20 cellular contexts compared by ENCODE assay signal in the genomic region with DNA sequence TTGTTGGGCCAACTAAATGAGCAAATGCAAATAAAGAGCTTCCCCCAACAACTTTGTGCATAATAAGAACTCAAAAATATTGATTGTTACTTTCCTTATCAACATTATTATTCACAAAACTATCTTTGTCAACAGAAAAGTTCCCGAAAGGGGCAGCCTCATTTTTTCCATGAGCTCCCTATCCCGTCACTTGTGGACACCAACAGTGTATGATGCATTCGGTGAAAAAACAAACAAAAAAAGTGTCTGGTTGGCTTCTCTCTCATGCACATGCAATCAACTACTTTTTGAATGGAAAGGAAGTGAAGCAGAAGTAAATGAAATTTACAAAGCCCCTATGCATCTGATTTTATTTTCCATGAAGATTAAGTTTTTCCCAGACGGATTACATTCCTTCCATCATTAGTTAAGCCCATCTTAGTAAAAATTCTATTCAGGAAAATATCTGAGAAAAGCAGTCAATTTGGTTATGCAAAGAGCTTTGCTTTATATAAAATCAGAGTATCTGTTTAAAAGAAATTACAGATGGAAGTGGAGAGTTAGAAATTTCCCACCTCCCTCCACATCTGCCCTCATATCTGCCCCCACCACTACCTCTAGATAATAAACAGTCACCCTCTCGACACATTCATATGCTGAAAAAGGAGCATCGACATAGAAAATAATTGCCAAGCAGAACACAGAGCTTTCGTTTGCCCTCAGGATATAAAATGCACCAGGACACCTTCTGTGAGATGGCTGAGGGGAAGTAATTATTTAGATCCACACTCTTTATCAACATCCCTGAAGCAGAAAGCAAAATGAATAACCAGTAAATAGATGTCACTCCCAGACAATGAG.
DNase-seq lines count a peak whose midpoint lies in the region; ATAC-seq and TF ChIP-seq lines count a peak whose summit lies in the region.
"Had no signal": no experiment of that assay in that cellular context is flagged by ENCODE, and none has a peak within 500 bp of the region (broad histone marks: within the 10 kb centered on the region; RNA-seq: fewer than 3 reads in every experiment).

No MANE protein-coding gene starts in this region.

- no peak for TF ChIP-seq CTCF in VCaP (conservative IDR thresholded peaks at IDR 0.05)
- no peak for TF ChIP-seq CTCF in retinal pigment epithelial cell (conservative IDR thresholded peaks at IDR 0.05; ENCODE audit: low read depth, low read length)
- TF ChIP-seq CTCF in gastrocnemius medialis (IDR thresholded peaks at IDR 0.05 in 4 of 5, conservative IDR thresholded peaks at IDR 0.05 in 1 of 5) = no peak
- no peak for TF ChIP-seq CTCF in activated CD8-positive, alpha-beta T cell treated with anti-CD3 and anti-CD28 coated beads for 36 hours (IDR thresholded peaks at IDR 0.05)

- H3K36me3 ChIP-seq in gastrocnemius medialis = no peaks in the 10 kb centered on the region

- H3K4me3 Mint-ChIP-seq in activated T-cell treated with anti-CD3 and anti-CD28 coated beads, Interleukin-2, amount 50 U/mL, for 4 hours = no peak overlapping the region
- no peak overlapping the region for H3K4me3 Mint-ChIP-seq in activated CD8-positive, alpha-beta T cell treated with anti-CD3 and anti-CD28 coated beads for 36 hours
- H3K4me3 Mint-ChIP-seq: CD4-positive, alpha-beta memory T cell had no signal

- intact Hi-C loops in gastrocnemius medialis (cut with DNase I; ENCODE audit: low total_unique reads) = no loop called here
- intact Hi-C loops in activated CD8-positive, alpha-beta T cell treated with anti-CD3 and anti-CD28 coated beads for 36 hours (cut with micrococcal nuclease) = no loop called here

- in situ Hi-C loops in gastrocnemius medialis (cut with MboI; ENCODE audit: low sequenced_read_pairs in 4 of 4) = no loop called here

- H3K36me3 Mint-ChIP-seq in activated T-cell treated with anti-CD3 and anti-CD28 coated beads, Interleukin-2, amount 50 U/mL, for 4 hours (ENCODE audit: insufficient read depth) = no peaks in the 10 kb centered on the region
- no peaks in the 10 kb centered on the region for H3K36me3 Mint-ChIP-seq in activated CD8-positive, alpha-beta T cell treated with anti-CD3 and anti-CD28 coated beads for 36 hours (ENCODE audit: low read depth)
- H3K36me3 Mint-ChIP-seq: CD4-positive, alpha-beta memory T cell had no signal

- H3K27me3 Mint-ChIP-seq in activated T-cell treated with anti-CD3 and anti-CD28 coated beads, Interleukin-2, amount 50 U/mL, for 4 hours (ENCODE audit: low read depth) = no peaks in the 10 kb centered on the region
- no peaks in the 10 kb centered on the region for H3K27me3 Mint-ChIP-seq in activated CD8-positive, alpha-beta T cell treated with anti-CD3 and anti-CD28 coated beads for 36 hours
- H3K27me3 Mint-ChIP-seq: CD4-positive, alpha-beta memory T cell had no signal

- TF ChIP-seq POLR2A in gastrocnemius medialis (IDR thresholded peaks at IDR 0.05) = no peak

- H3K9me3 ChIP-seq in gastrocnemius medialis = no peaks in the 10 kb centered on the region

- H3K4me3 ChIP-seq in retinal pigment epithelial cell (ENCODE audit: low read length) = no peak overlapping the region
- H3K4me3 ChIP-seq in gastrocnemius medialis = no peak overlapping the region

- H3K27me3 ChIP-seq in gastrocnemius medialis = no peaks in the 10 kb centered on the region

- POLR2A ChIA-PET in activated CD8-positive, alpha-beta T cell treated with anti-CD3 and anti-CD28 coated beads for 36 hours (lab: Charles Lee) = no interaction called here

- H3K27ac Mint-ChIP-seq in activated CD8-positive, alpha-beta T cell treated with anti-CD3 and anti-CD28 coated beads for 36 hours = no peak overlapping the region
- H3K27ac Mint-ChIP-seq: CD4-positive, alpha-beta memory T cell had no signal

- peak; percentile 19 for DNase-seq in NCI-H2227 (lab: John Stamatoyannopoulos, UW; ENCODE audit: unreplicated experiment)
- no peak for DNase-seq in NCI-H2227 treated with DMSO at 0.1 percent for 48 hours (lab: John Stamatoyannopoulos, UW)
- DNase-seq in NCI-H345 treated with DMSO at 0.1 percent for 48 hours (lab: John Stamatoyannopoulos, UW; ENCODE audit: unreplicated experiment) = peak; percentile 13
- DNase-seq in retinal pigment epithelial cell (ENCODE audit: low read depth) = peak; percentile 84
- DNase-seq in gastrocnemius medialis = no peak
- DNase-seq in activated T-cell treated with anti-CD3 and anti-CD28 coated beads, Interleukin-2, amount 50 U/mL, for 4 hours = no peak
- no peak for DNase-seq in activated CD8-positive, alpha-beta T cell treated with anti-CD3 and anti-CD28 coated beads for 36 hours
- DNase-seq: Calu3; CD4-positive, alpha-beta memory T cell; GF-D8; HCEC 1CT; Kasumi-1; MV-4-11; NCI-H1436; NCI-H446; NCI-H774; OCI-M1; RPMI8226; SHP77 treated with DMSO at 0.1 percent for 48 hours had no signal

- H3K27ac ChIP-seq in VCaP (peak overlapping the region; percentile 5; the same call in 1 of the 2 replicates), gastrocnemius medialis (no peak overlapping the region)

- no peaks in the 10 kb centered on the region for H3K4me1 ChIP-seq in gastrocnemius medialis

- CTCF ChIA-PET in activated CD8-positive, alpha-beta T cell treated with anti-CD3 and anti-CD28 coated beads for 36 hours (lab: Charles Lee) = interaction anchor here (1.6 kb wide), 1 partner anchor 11 kb away, joined by 3 read pairs; no protein-coding TSS in a partner anchor

- peaks cover 8% of the 10 kb centered on the region for H3K9me3 Mint-ChIP-seq in activated T-cell treated with anti-CD3 and anti-CD28 coated beads, Interleukin-2, amount 50 U/mL, for 4 hours
- peaks cover 2% of the 10 kb centered on the region for H3K9me3 Mint-ChIP-seq in activated CD8-positive, alpha-beta T cell treated with anti-CD3 and anti-CD28 coated beads for 36 hours

- no peaks in the 10 kb centered on the region for H3K4me1 Mint-ChIP-seq in activated T-cell treated with anti-CD3 and anti-CD28 coated beads, Interleukin-2, amount 50 U/mL, for 4 hours (ENCODE audit: low read depth)
- H3K4me1 Mint-ChIP-seq in activated CD8-positive, alpha-beta T cell treated with anti-CD3 and anti-CD28 coated beads for 36 hours (ENCODE audit: low read depth) = no peaks in the 10 kb centered on the region
- H3K4me1 Mint-ChIP-seq: CD4-positive, alpha-beta memory T cell had no signal

- ATAC-seq in gastrocnemius medialis = no peak
- ATAC-seq in activated T-cell treated with anti-CD3 and anti-CD28 coated beads, Interleukin-2, amount 50 U/mL, for 4 hours = no peak
- no peak for ATAC-seq in activated CD8-positive, alpha-beta T cell treated with anti-CD3 and anti-CD28 coated beads for 36 hours

Comparison
In these comparisons a context has a peak if more than half of its experiments do, and no peak if none do; other contexts are left out.
1. DNase-seq: peak in NCI-H2227 (single experiment), NCI-H345 treated with DMSO at 0.1 percent for 48 hours (single experiment) and retinal pigment epithelial cell (single experiment); none in NCI-H2227 treated with DMSO at 0.1 percent for 48 hours (single experiment), gastrocnemius medialis (0 of 2), activated T-cell treated with anti-CD3 and anti-CD28 coated beads, Interleukin-2, amount 50 U/mL, for 4 hours (single experiment) and activated CD8-positive, alpha-beta T cell treated with anti-CD3 and anti-CD28 coated beads for 36 hours (single experiment).